In the genomic region with DNA sequence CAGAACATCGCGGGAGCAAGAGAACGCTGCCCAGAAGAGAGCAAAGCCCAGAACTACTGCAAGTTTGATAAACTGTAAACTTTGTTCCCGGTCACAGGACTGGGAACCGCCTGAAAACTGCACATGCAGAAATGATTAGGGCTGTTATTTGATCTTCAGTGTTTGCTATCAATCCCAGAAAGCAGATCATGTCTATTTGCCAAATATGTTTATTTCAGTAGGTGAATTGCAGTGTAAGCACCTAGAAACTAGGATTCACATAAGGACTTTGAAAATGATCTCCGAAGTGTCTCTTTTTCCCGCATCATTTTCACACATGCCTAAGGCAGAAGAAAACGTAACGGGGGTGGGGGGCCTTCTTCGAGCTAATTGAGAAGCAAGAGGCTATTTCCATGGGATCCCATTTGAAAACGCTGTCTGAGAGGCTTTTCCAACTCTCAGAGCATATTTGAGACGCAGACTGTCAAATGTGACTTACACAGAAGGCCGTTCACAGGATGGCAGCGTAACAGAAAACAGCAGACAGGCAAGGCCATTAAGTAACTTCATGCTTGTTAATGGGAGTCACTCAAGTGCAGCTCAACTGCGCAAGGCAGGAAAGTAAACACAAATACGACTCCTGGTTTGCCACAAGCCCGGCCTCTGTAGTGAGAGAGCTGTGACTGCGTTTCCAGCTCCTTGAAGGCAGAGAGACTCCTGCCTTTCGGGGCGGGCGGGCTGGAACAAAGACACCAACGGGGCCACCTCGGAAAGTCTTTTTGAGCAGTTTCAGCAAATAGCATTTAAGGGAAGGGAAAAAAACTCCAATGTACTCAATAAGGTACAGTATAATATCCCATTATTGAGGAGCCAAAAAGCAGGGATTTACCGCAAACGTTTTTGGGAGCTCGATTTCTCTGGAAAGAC, we compare ENCODE assay signal across 8 cellular contexts.
A peak's percentile ranks its signal among the peaks of the same experiment; 100 is the strongest.
DNase-seq lines count a peak whose midpoint lies in the region; ATAC-seq and TF ChIP-seq lines count a peak whose summit lies in the region.

No MANE protein-coding gene starts in this region.

- TF ChIP-seq CTCF in progenitor cell of endocrine pancreas (IDR thresholded peaks at IDR 0.05; ENCODE audit: unreplicated experiment): no peak

- H3K27me3 Mint-ChIP-seq in progenitor cell of endocrine pancreas: no peaks in the 10 kb centered on the region

- H3K27ac Mint-ChIP-seq in progenitor cell of endocrine pancreas: peak overlapping the region; percentile 99

- H3K4me1 ChIP-seq in HUES6 (ENCODE audit: control insufficient read depth, insufficient read depth, low read length): peaks cover 69% of the 10 kb centered on the region

- DNase-seq in Ammon's horn (ENCODE audit: low spot score) (peak; percentile 63), SW480 (ENCODE audit: low spot score) (peak; percentile 90), head of caudate nucleus (peak in 41 of 42 donors; percentile 11 to 70 (median 35)), progenitor cell of endocrine pancreas (ENCODE audit: low spot score, unreplicated experiment) (peak; percentile 31), hepatic stellate cell (ENCODE audit: low spot score) (no peak)

- H3K4me1 Mint-ChIP-seq in progenitor cell of endocrine pancreas (ENCODE audit: low read depth): peaks cover 61% of the 10 kb centered on the region

- H3K9me3 ChIP-seq in HUES6 (ENCODE audit: control insufficient read depth, insufficient read depth, low read depth, low read length): no peaks in the 10 kb centered on the region

- peak overlapping the region; percentile 36; the same call in 1 of the 2 replicates for H3K4me3 ChIP-seq in HUES6 (ENCODE audit: low read depth, low read length)

- ATAC-seq in HG03175 (IDR thresholded peaks at IDR 0.05; ENCODE audit: unreplicated experiment): no peak
- no peak for ATAC-seq in GM19035 (IDR thresholded peaks at IDR 0.05; ENCODE audit: unreplicated experiment)

- H3K36me3 Mint-ChIP-seq in progenitor cell of endocrine pancreas (ENCODE audit: insufficient read depth): no peaks in the 10 kb centered on the region

- peak overlapping the region; percentile 85 for H3K27ac ChIP-seq in HUES6 (ENCODE audit: low read depth, low read length)

- H3K9me3 Mint-ChIP-seq in progenitor cell of endocrine pancreas (ENCODE audit: low read depth): no peaks in the 10 kb centered on the region

- peak overlapping the region; percentile 72 for H3K4me3 Mint-ChIP-seq in progenitor cell of endocrine pancreas (ENCODE audit: low read depth)

- intact Hi-C loops in head of caudate nucleus (cut with DNase I): no loop called here

- H3K27me3 ChIP-seq in HUES6 (ENCODE audit: control insufficient read depth, insufficient read depth, low read length): no peaks in the 10 kb centered on the region

- H3K9ac ChIP-seq in HUES6 (ENCODE audit: low read length): peak overlapping the region; percentile 67

- H3K36me3 ChIP-seq in HUES6 (ENCODE audit: control insufficient read depth, insufficient read depth, low read length): no peaks in the 10 kb centered on the region
